Comparison of ENCODE assay signal across 20 cellular contexts in genomic region chr4:136967069-136967468, GRCh38.
DNase-seq lines count a peak whose midpoint lies in the region; ATAC-seq and TF ChIP-seq lines count a peak whose summit lies in the region.
"Had no signal": no experiment of that assay in that cellular context is flagged by ENCODE, and none has a peak within 500 bp of the region (broad histone marks: within the 10 kb centered on the region; RNA-seq: fewer than 3 reads in every experiment).

No MANE protein-coding gene starts in this region.

- H3K27ac Mint-ChIP-seq in stimulated activated naive B cell treated with anti-CD40 and anti-IgM and Interleukin-4, amounts not matched to agents 10 μg/mL and 1 μg/mL and 100 μg/mL, for 72 hours = no peak overlapping the region
- H3K27ac Mint-ChIP-seq: B cell; CD4-positive, CD25-positive, alpha-beta regulatory T cell; CD8-positive, alpha-beta T cell had no signal

- no peaks in the 10 kb centered on the region for H3K4me1 Mint-ChIP-seq in stimulated activated naive B cell treated with anti-CD40 and anti-IgM and Interleukin-4, amounts not matched to agents 10 μg/mL and 1 μg/mL and 100 μg/mL, for 72 hours
- H3K4me1 Mint-ChIP-seq: B cell had no signal

- peaks cover 0 to 2% of the 10 kb centered on the region in 2 donors for H3K9me3 Mint-ChIP-seq in stimulated activated naive B cell treated with anti-CD40 and anti-IgM and Interleukin-4, amounts not matched to agents 10 μg/mL and 1 μg/mL and 100 μg/mL, for 72 hours

- H3K36me3 Mint-ChIP-seq in stimulated activated naive B cell treated with anti-CD40 and anti-IgM and Interleukin-4, amounts not matched to agents 10 μg/mL and 1 μg/mL and 100 μg/mL, for 72 hours = no peaks in the 10 kb centered on the region
- H3K36me3 Mint-ChIP-seq: CD4-positive, CD25-positive, alpha-beta regulatory T cell; CD8-positive, alpha-beta T cell had no signal

- intact Hi-C loops in PC-3 (cut with micrococcal nuclease) (no loop called here), left lung (cut with DNase I) (no loop called here), esophagus muscularis mucosa (cut with DNase I) (no loop called here)

- H3K36me3 ChIP-seq in PC-3 (ENCODE audit: low read depth, low read length) = no peaks in the 10 kb centered on the region
- no peaks in the 10 kb centered on the region for H3K36me3 ChIP-seq in left lung
- no peaks in the 10 kb centered on the region for H3K36me3 ChIP-seq in esophagus muscularis mucosa
- H3K36me3 ChIP-seq: BLaER1 had no signal

- H3K4me3 ChIP-seq in PC-3 (ENCODE audit: low read length) = no peak overlapping the region
- H3K4me3 ChIP-seq in epithelial cell of esophagus (ENCODE audit: low read length) = no peak overlapping the region
- no peak overlapping the region for H3K4me3 ChIP-seq in left lung
- no peak overlapping the region for H3K4me3 ChIP-seq in esophagus muscularis mucosa
- H3K4me3 ChIP-seq: BLaER1, GM12878, GM23248 had no signal

- CTCF ChIA-PET in PC-3 (lab: Charles Lee) = no interaction called here

- no peak overlapping the region; the same call in 1 of the 2 replicates for H3K4me2 ChIP-seq in PC-3 (ENCODE audit: low read length)
- H3K4me2 ChIP-seq: BLaER1 had no signal

- no peak for TF ChIP-seq POLR2A in esophagus muscularis mucosa (IDR thresholded peaks at IDR 0.05; ENCODE audit: low read depth)

- no peak overlapping the region for H2AFZ ChIP-seq in PC-3 (ENCODE audit: low read length)
- H2AFZ ChIP-seq: GM23248 had no signal

- H3K27me3 Mint-ChIP-seq in stimulated activated naive B cell treated with anti-CD40 and anti-IgM and Interleukin-4, amounts not matched to agents 10 μg/mL and 1 μg/mL and 100 μg/mL, for 72 hours = no peaks in the 10 kb centered on the region
- H3K27me3 Mint-ChIP-seq: B cell; CD4-positive, CD25-positive, alpha-beta regulatory T cell had no signal

- no peaks in the 10 kb centered on the region for H3F3A ChIP-seq in PC-3 (ENCODE audit: low read length, unreplicated experiment)

- TF ChIP-seq CTCF in PC-3 (conservative IDR thresholded peaks at IDR 0.05; ENCODE audit: low read depth, low read length) (no peak), epithelial cell of esophagus (IDR thresholded peaks at IDR 0.05; ENCODE audit: insufficient read depth, low read depth, low read length, missing control alignments) (no peak), left lung (IDR thresholded peaks at IDR 0.05) (no peak), esophagus muscularis mucosa (IDR thresholded peaks at IDR 0.05) (no peak)

- H3K79me2 ChIP-seq in PC-3 (ENCODE audit: low read length) = no peaks in the 10 kb centered on the region

- no peaks in the 10 kb centered on the region for H3K9me2 ChIP-seq in PC-3 (replicated peaks; ENCODE audit: low read length)

- BruUV-seq in PC-3 (replicated peaks; lab: Mats Ljungman, UMichigan) = no TSS peak

- H3K27me3 ChIP-seq in PC-3 (ENCODE audit: low read length) (no peaks in the 10 kb centered on the region), left lung (no peaks in the 10 kb centered on the region), esophagus muscularis mucosa (no peaks in the 10 kb centered on the region)
- H3K27me3 ChIP-seq: BLaER1 had no signal

- H3K27ac ChIP-seq in PC-3 (ENCODE audit: low read length) (peak overlapping the region; percentile 32; the same call in 1 of the 2 replicates), left lung (no peak overlapping the region), esophagus muscularis mucosa (replicated peaks in 1 of 4) (no peak overlapping the region)
- H3K27ac ChIP-seq: BLaER1, C4-2B, GM23248 had no signal

- POLR2A ChIA-PET in PC-3 (lab: Charles Lee; ENCODE audit: unreplicated experiment) = no interaction called here

- peak; percentile 97 for ATAC-seq in PC-3
- peak; percentile 73 for ATAC-seq in left lung
- ATAC-seq in stimulated activated naive B cell treated with anti-CD40 and anti-IgM and Interleukin-4, amounts not matched to agents 10 μg/mL and 1 μg/mL and 100 μg/mL, for 72 hours (replicated peaks) = no peak
- ATAC-seq: CD8-positive, alpha-beta T cell; GM12878 had no signal

- DNase-seq in PC-3 = peak; percentile 74
- peak; percentile 34 for DNase-seq in epithelial cell of esophagus (ENCODE audit: low read depth)
- no peak for DNase-seq in left lung
- DNase-seq in glomerular visceral epithelial cell (ENCODE audit: extremely low spot score) = no peak
- DNase-seq in stimulated activated naive B cell treated with anti-CD40 and anti-IgM and Interleukin-4, amounts not matched to agents 10 μg/mL and 1 μg/mL and 100 μg/mL, for 72 hours = no peak
- no peak for DNase-seq in esophagus muscularis mucosa (ENCODE audit: extremely low spot score)
- DNase-seq: Caco-2; CD4-positive, CD25-positive, alpha-beta regulatory T cell; CD8-positive, alpha-beta T cell; DMS 273 treated with DMSO at 0.1 percent for 48 hours; DMS79; EL; GDM1; GM23248; H7; HCEC 1CT had no signal

- H3K9ac ChIP-seq in PC-3 (ENCODE audit: low read length) = no peak overlapping the region
- H3K9ac ChIP-seq: BLaER1, GM23248 had no signal

- WGBS in esophagus muscularis mucosa = 94% methylated on average over 4 of the region's 4 CpGs

- H4K20me1 ChIP-seq in PC-3 (ENCODE audit: low read length) = no peaks in the 10 kb centered on the region
- H4K20me1 ChIP-seq: BLaER1 had no signal

- H3K4me1 ChIP-seq in PC-3 (ENCODE audit: insufficient read depth, low read length) (no peaks in the 10 kb centered on the region; the same call in 1 of the 2 replicates), left lung (no peaks in the 10 kb centered on the region), esophagus muscularis mucosa (no peaks in the 10 kb centered on the region)
- H3K4me1 ChIP-seq: BLaER1, Caco-2 had no signal

- no peaks in the 10 kb centered on the region for H3K9me3 ChIP-seq in PC-3 (ENCODE audit: low read length)
- H3K9me3 ChIP-seq in left lung = no peaks in the 10 kb centered on the region
- no peaks in the 10 kb centered on the region for H3K9me3 ChIP-seq in esophagus muscularis mucosa
- H3K9me3 ChIP-seq: BLaER1, Caco-2 had no signal

- no peak for TF ChIP-seq EP300 in esophagus muscularis mucosa (IDR thresholded peaks at IDR 0.05)

- H3K4me3 Mint-ChIP-seq in stimulated activated naive B cell treated with anti-CD40 and anti-IgM and Interleukin-4, amounts not matched to agents 10 μg/mL and 1 μg/mL and 100 μg/mL, for 72 hours = no peak overlapping the region
- H3K4me3 Mint-ChIP-seq: B cell; CD4-positive, CD25-positive, alpha-beta regulatory T cell; CD8-positive, alpha-beta T cell had no signal

Comparison
In these comparisons a context has a peak if more than half of its experiments do, and no peak if none do; other contexts are left out.
1. ATAC-seq: peak in PC-3 (single experiment) and left lung (single experiment); none in stimulated activated naive B cell treated with anti-CD40 and anti-IgM and Interleukin-4, amounts not matched to agents 10 μg/mL and 1 μg/mL and 100 μg/mL, for 72 hours (0 of 2).
2. DNase-seq: peak in PC-3 (single experiment) and epithelial cell of esophagus (single experiment); none in left lung (0 of 2), glomerular visceral epithelial cell (single experiment), stimulated activated naive B cell treated with anti-CD40 and anti-IgM and Interleukin-4, amounts not matched to agents 10 μg/mL and 1 μg/mL and 100 μg/mL, for 72 hours (single experiment) and esophagus muscularis mucosa (single experiment).